8 cellular contexts compared by ENCODE assay signal in genomic region chr2:73112026-73112912, GRCh38. TPM values are rescaled to one million over a fixed set of nuclear protein-coding genes. Genes with fewer than 3 reads are reported as not detected.
DNase-seq lines count a peak whose midpoint lies in the region; ATAC-seq and TF ChIP-seq lines count a peak whose summit lies in the region.

No MANE protein-coding gene starts in this region.

- peak overlapping the region; percentile 1 to 96 for H3K23ac ChIP-seq in mesenchymal stem cell (ENCODE audit: low read length in 2 of 2)

- peak overlapping the region; percentile 94 for H3K9ac ChIP-seq in mesenchymal stem cell (ENCODE audit: low read length)

- H3K4me3 ChIP-seq in ACC112 (ENCODE audit: low read depth, low read length) (peak overlapping the region; percentile 96), ectodermal cell (ENCODE audit: insufficient read depth, low read depth, low read length) (peak overlapping the region; percentile 66), mesenchymal stem cell (ENCODE audit: insufficient read depth in 1 of 2, low read depth in 1 of 2, low read length in 2 of 2) (peak overlapping the region; percentile 93 to 95), testis (peak overlapping the region; percentile 70 to 73)

- H2BK12ac ChIP-seq in mesenchymal stem cell (ENCODE audit: low read length in 2 of 2), result peak overlapping the region in 1 of 2 experiments; percentile 32

- peaks cover 33% of the 10 kb centered on the region for H3K4me1 ChIP-seq in ACC112 (ENCODE audit: control insufficient read depth, insufficient read depth, low read length, unreplicated experiment)
- peaks cover 12% of the 10 kb centered on the region for H3K4me1 ChIP-seq in ectodermal cell (ENCODE audit: control insufficient read depth, insufficient read depth, low read length)
- peaks cover 21% of the 10 kb centered on the region for H3K4me1 ChIP-seq in mesenchymal stem cell (ENCODE audit: control insufficient read depth, insufficient read depth, low read depth, low read length)
- H3K4me1 ChIP-seq in testis, result peaks cover 16% of the 10 kb centered on the region

- TF ChIP-seq POLR2A in testis (IDR thresholded peaks at IDR 0.05), result no peak

- H3K79me1 ChIP-seq in mesenchymal stem cell (replicated peaks; ENCODE audit: low read length, poor library complexity, severe bottlenecking), result peaks cover 4% of the 10 kb centered on the region

- peak overlapping the region; percentile 93 to 97 for H3K18ac ChIP-seq in mesenchymal stem cell (ENCODE audit: low read depth in 1 of 2, low read length in 2 of 2)

- H4K8ac ChIP-seq in mesenchymal stem cell (ENCODE audit: low read length), result peak overlapping the region; percentile 94

- H3K9me3 ChIP-seq in ectodermal cell (ENCODE audit: control insufficient read depth, low read length) (no peaks in the 10 kb centered on the region), mesenchymal stem cell (ENCODE audit: control insufficient read depth, low read length) (no peaks in the 10 kb centered on the region), testis (no peaks in the 10 kb centered on the region)

- no peak overlapping the region for H2AK5ac ChIP-seq in mesenchymal stem cell (ENCODE audit: low read length, severe bottlenecking)

- peak overlapping the region; percentile 48 for H2BK15ac ChIP-seq in mesenchymal stem cell (ENCODE audit: low read depth, poor library complexity, severe bottlenecking)

- TF ChIP-seq CTCF in testis (IDR thresholded peaks at IDR 0.05), result no peak

- intact Hi-C loops in testis (cut with DNase I; ENCODE audit: low total_unique reads), result no loop called here

- no peaks in the 10 kb centered on the region for H3K36me3 ChIP-seq in ACC112 (ENCODE audit: insufficient read depth, low read length)
- no peaks in the 10 kb centered on the region for H3K36me3 ChIP-seq in ectodermal cell (ENCODE audit: control insufficient read depth, insufficient read depth, low read length)
- H3K36me3 ChIP-seq in mesenchymal stem cell (ENCODE audit: control insufficient read depth in 1 of 2, insufficient read depth in 2 of 2, low read depth in 1 of 2, low read length in 2 of 2), result peaks cover 0 to 5% of the 10 kb centered on the region in 2 experiments
- H3K36me3 ChIP-seq in testis (ENCODE audit: low read depth, missing control alignments), result no peaks in the 10 kb centered on the region

- peak overlapping the region; percentile 92 for H4K91ac ChIP-seq in mesenchymal stem cell (ENCODE audit: low read length)

- H3K4me2 ChIP-seq in mesenchymal stem cell (ENCODE audit: low read length, poor library complexity, severe bottlenecking), result peak overlapping the region; percentile 84

- peaks cover 53% of the 10 kb centered on the region for H3K79me2 ChIP-seq in ACC112 (ENCODE audit: control insufficient read depth, insufficient read depth, low read length, unreplicated experiment)

- ATAC-seq in GM18519 (IDR thresholded peaks at IDR 0.05; ENCODE audit: low FRiP score, unreplicated experiment) (peak; percentile 6), HG03175 (IDR thresholded peaks at IDR 0.05; ENCODE audit: unreplicated experiment) (peak; percentile 21)

- peak overlapping the region; percentile 61 for H2BK5ac ChIP-seq in mesenchymal stem cell (ENCODE audit: low read depth, low read length, poor library complexity, severe bottlenecking)

- WGBS in ectodermal cell, 2 experiments, result 1% methylated on average over 88 of the region's 88 CpGs
- under 1% methylated on average over 52 of the region's 88 CpGs for WGBS in mesenchymal stem cell
- WGBS in testis, 2 donors, result 4 to 5% methylated on average over 28 to 50 of the region's 88 CpGs

- H3K14ac ChIP-seq in mesenchymal stem cell (ENCODE audit: low read length in 2 of 2), result peak overlapping the region in 1 of 2 experiments; percentile 96

- H3K4ac ChIP-seq in mesenchymal stem cell (ENCODE audit: low read depth in 1 of 2, low read length in 2 of 2), result peak overlapping the region; percentile 85 to 97

- H2AFZ ChIP-seq in ACC112 (ENCODE audit: low read length, unreplicated experiment) (peak overlapping the region; percentile 55), mesenchymal stem cell (ENCODE audit: low read depth, low read length) (peak overlapping the region; percentile 63)

- DNase-seq in T-helper 9 cell (peak; percentile 24), mesenchymal stem cell (peak; percentile 62), testis (peak; percentile 35), NCI-H1092 (lab: John Stamatoyannopoulos, UW) (no peak)

- peak overlapping the region; percentile 80 for H3K27ac ChIP-seq in ACC112 (ENCODE audit: low read depth, low read length)
- H3K27ac ChIP-seq in ectodermal cell (ENCODE audit: insufficient read depth, low read depth, low read length, poor library complexity, severe bottlenecking), result no peak overlapping the region
- H3K27ac ChIP-seq in mesenchymal stem cell (ENCODE audit: low read length, poor library complexity, severe bottlenecking), result peak overlapping the region; percentile 90
- H3K27ac ChIP-seq in testis, result peak overlapping the region; percentile 72 to 88

- H3K27me3 ChIP-seq in ACC112 (ENCODE audit: insufficient read depth, low read length), result no peaks in the 10 kb centered on the region
- H3K27me3 ChIP-seq in ectodermal cell (ENCODE audit: control insufficient read depth, insufficient read depth, low read length, poor library complexity, severe bottlenecking), result peaks cover 40% of the 10 kb centered on the region
- no peaks in the 10 kb centered on the region for H3K27me3 ChIP-seq in mesenchymal stem cell (ENCODE audit: control insufficient read depth in 1 of 2, insufficient read depth in 1 of 2, low read length in 2 of 2)
- H3K27me3 ChIP-seq in testis, result no peaks in the 10 kb centered on the region

- no peak overlapping the region for H2BK120ac ChIP-seq in mesenchymal stem cell (ENCODE audit: low read depth, low read length)

RNA-seq across cellular contexts. Expression of gene RAB11FIP5, which starts 0.5 kb away (rescaled TPM):
- 8.0 TPM for polyA plus RNA-seq in ectodermal cell (2013, experiment 1 of 4)
- 7.2 TPM for polyA plus RNA-seq in ectodermal cell (2013, experiment 2 of 4)
- 5.3 TPM for polyA plus RNA-seq in ectodermal cell (2013, experiment 3 of 4)
- polyA plus RNA-seq in ectodermal cell (2013, experiment 4 of 4), result 7.0 TPM
- polyA plus RNA-seq in mesenchymal stem cell (2013, experiment 1 of 2), result 19.7 TPM
- 18.7 TPM for polyA plus RNA-seq in mesenchymal stem cell (2013, experiment 2 of 2)
- total RNA-seq in testis, result 100 to 1,000 TPM; 108 to 168 TPM
- 332 TPM for polyA plus RNA-seq in testis (ENCODE audit: insufficient read depth, low read depth, low replicate concordance)

RNA-seq across cellular contexts. Expression of gene SFXN5, which starts 40.8 kb away (rescaled TPM):
- 7.8 TPM for polyA plus RNA-seq in ectodermal cell (2013, experiment 1 of 4)
- 5.8 TPM for polyA plus RNA-seq in ectodermal cell (2013, experiment 2 of 4)
- 4.5 TPM for polyA plus RNA-seq in ectodermal cell (2013, experiment 3 of 4)
- polyA plus RNA-seq in ectodermal cell (2013, experiment 4 of 4), result 6.2 TPM
- polyA plus RNA-seq in mesenchymal stem cell (2013, experiment 1 of 2), result 9.9 TPM
- 9.8 TPM for polyA plus RNA-seq in mesenchymal stem cell (2013, experiment 2 of 2)
- 10 to 100 TPM; 25.4 to 32.2 TPM for total RNA-seq in testis
- polyA plus RNA-seq in testis (ENCODE audit: insufficient read depth, low read depth, low replicate concordance), result 24.0 TPM
